In genomic region chr9:20189871-20190270, GRCh38 we compare ENCODE assay signal across 12 cellular contexts.
DNase-seq lines count a peak whose midpoint lies in the region; ATAC-seq and TF ChIP-seq lines count a peak whose summit lies in the region.
"Had no signal": no experiment of that assay in that cellular context is flagged by ENCODE, and none has a peak within 500 bp of the region (broad histone marks: within the 10 kb centered on the region; RNA-seq: fewer than 3 reads in every experiment).

No MANE protein-coding gene starts in this region.

- peak; percentile 88 for ATAC-seq in WTC11
- no peak for ATAC-seq in left ventricle myocardium superior

- H3K23ac ChIP-seq in mesenchymal stem cell (ENCODE audit: low read length in 2 of 2): no peak overlapping the region

- H2AK5ac ChIP-seq in mesenchymal stem cell (ENCODE audit: low read length, severe bottlenecking): no peak overlapping the region

- peaks cover 11% of the 10 kb centered on the region; the same call in 1 of the 2 replicates for H3K4me1 ChIP-seq in HUES64 (ENCODE audit: insufficient read depth, low read length)
- peaks cover 2% of the 10 kb centered on the region for H3K4me1 ChIP-seq in mesenchymal stem cell (ENCODE audit: control insufficient read depth, insufficient read depth, low read depth, low read length)

- H3K18ac ChIP-seq in mesenchymal stem cell (ENCODE audit: low read depth in 1 of 2, low read length in 2 of 2): no peak overlapping the region

- H4K91ac ChIP-seq in mesenchymal stem cell (ENCODE audit: low read length): no peak overlapping the region

- no peak overlapping the region for H3K4ac ChIP-seq in mesenchymal stem cell (ENCODE audit: low read depth in 1 of 2, low read length in 2 of 2)

- H3K36me3 ChIP-seq in HUES64 (ENCODE audit: insufficient read depth, low read length): no peaks in the 10 kb centered on the region
- H3K36me3 ChIP-seq in mesenchymal stem cell (ENCODE audit: control insufficient read depth in 1 of 2, insufficient read depth in 2 of 2, low read depth in 1 of 2, low read length in 2 of 2): no peaks in the 10 kb centered on the region

- H3K79me1 ChIP-seq in mesenchymal stem cell (replicated peaks; ENCODE audit: low read length, poor library complexity, severe bottlenecking): no peaks in the 10 kb centered on the region

- H4K8ac ChIP-seq in mesenchymal stem cell (ENCODE audit: low read length): no peak overlapping the region

- no peak for TF ChIP-seq CTCF in WTC11 (IDR thresholded peaks at IDR 0.05)
- no peak for TF ChIP-seq CTCF in GM13976 (IDR thresholded peaks at IDR 0.05; ENCODE audit: borderline replicate concordance, control extremely low read depth, extremely low read depth, insufficient read depth, missing control alignments)

- H3K14ac ChIP-seq in mesenchymal stem cell (ENCODE audit: low read length in 2 of 2): no peak overlapping the region

- H3K27ac ChIP-seq in HUES64 (ENCODE audit: low read depth, low read length) (peak overlapping the region; percentile 9; the same call in 1 of the 2 replicates), mesenchymal stem cell (ENCODE audit: low read length, poor library complexity, severe bottlenecking) (no peak overlapping the region)

- peaks cover 3% of the 10 kb centered on the region; the same call in 1 of the 2 replicates for H3K36me3 Mint-ChIP-seq in WTC11
- H3K36me3 Mint-ChIP-seq: IgD-negative memory B cell had no signal

- H3K27ac Mint-ChIP-seq in WTC11: no peak overlapping the region
- H3K27ac Mint-ChIP-seq: IgD-negative memory B cell had no signal

- POLR2A ChIA-PET in WTC11 (lab: Charles Lee): no interaction called here

- H3K27me3 ChIP-seq in HUES64 (ENCODE audit: insufficient read depth, low read length) (no peaks in the 10 kb centered on the region), mesenchymal stem cell (ENCODE audit: control insufficient read depth in 1 of 2, insufficient read depth in 1 of 2, low read length in 2 of 2) (peaks cover 0 to 46% of the 10 kb centered on the region in 2 experiments)

- H3K9me3 ChIP-seq in HUES64 (ENCODE audit: insufficient read depth, low read depth, low read length) (no peaks in the 10 kb centered on the region), mesenchymal stem cell (ENCODE audit: control insufficient read depth, low read length) (no peaks in the 10 kb centered on the region)

- intact Hi-C loops in left ventricle myocardium superior (cut with micrococcal nuclease): no loop called here

- in situ Hi-C loops in G401 (cut with HindIII; ENCODE audit: low sequenced_read_pairs) (no loop called here), GM13976 (cut with MboI; ENCODE audit: low sequenced_read_pairs, unreplicated experiment) (no loop called here)

- no peak overlapping the region for H2AFZ ChIP-seq in mesenchymal stem cell (ENCODE audit: low read depth, low read length)

- peak; percentile 64 for DNase-seq in G401 (ENCODE audit: low spot score)
- DNase-seq in WTC11 (ENCODE audit: low spot score): peak; percentile 47
- DNase-seq in mesenchymal stem cell: no peak
- no peak for DNase-seq in GM13976 (ENCODE audit: low spot score)
- DNase-seq in NCI-H1694 treated with DMSO at 0.1 percent for 48 hours (lab: John Stamatoyannopoulos, UW): no peak
- DNase-seq in left ventricle myocardium superior: no peak
- DNase-seq in stimulated activated CD4-positive, alpha-beta T cell treated with anti-CD3 and anti-CD28 coated beads, Interleukin-2, amount 100 ng/mL, for 24 hours: no peak
- DNase-seq: DMS79, GF-D8, NCI-H1436 treated with DMSO at 0.1 percent for 48 hours had no signal

- no peak overlapping the region for H3K4me3 Mint-ChIP-seq in WTC11
- H3K4me3 Mint-ChIP-seq: IgD-negative memory B cell had no signal

- no peak overlapping the region for H2BK5ac ChIP-seq in mesenchymal stem cell (ENCODE audit: low read depth, low read length, poor library complexity, severe bottlenecking)

- H3K4me1 Mint-ChIP-seq in WTC11: peaks cover 13% of the 10 kb centered on the region

- peaks cover 19% of the 10 kb centered on the region for H3K9me3 Mint-ChIP-seq in WTC11

- H2BK120ac ChIP-seq in mesenchymal stem cell (ENCODE audit: low read depth, low read length): no peak overlapping the region

- H2BK15ac ChIP-seq in mesenchymal stem cell (ENCODE audit: low read depth, poor library complexity, severe bottlenecking): peak overlapping the region; percentile 1

- no peaks in the 10 kb centered on the region for H3K27me3 Mint-ChIP-seq in WTC11 (ENCODE audit: low read depth)
- H3K27me3 Mint-ChIP-seq: IgD-negative memory B cell had no signal

- H2BK12ac ChIP-seq in mesenchymal stem cell (ENCODE audit: low read length in 2 of 2): no peak overlapping the region

- no peak overlapping the region for H3K4me2 ChIP-seq in mesenchymal stem cell (ENCODE audit: low read length, poor library complexity, severe bottlenecking)

- H3K4me3 ChIP-seq in HUES64 (ENCODE audit: low read length): no peak overlapping the region
- no peak overlapping the region for H3K4me3 ChIP-seq in mesenchymal stem cell (ENCODE audit: insufficient read depth in 1 of 2, low read depth in 1 of 2, low read length in 2 of 2)

- WGBS in HUES64: 57% methylated on average over 4 of the region's 4 CpGs
- 65% methylated on average over 4 of the region's 4 CpGs for WGBS in mesenchymal stem cell

- H3K9ac ChIP-seq in HUES64 (ENCODE audit: low read depth, low read length): no peak overlapping the region
- H3K9ac ChIP-seq in mesenchymal stem cell (ENCODE audit: low read length): no peak overlapping the region

- CTCF ChIA-PET in WTC11 (lab: Charles Lee): interaction anchor here (1.0 to 2.0 kb wide), 4 partner anchors 8 to 921 kb away, joined by 3 to 9 read pairs (median 4); no protein-coding TSS in a partner anchor

TF ChIP-seq in WTC11, 78 proteins besides CTCF, POLR2A, EP300 and RAD21:
- TF ChIP-seq ERG (CRISPR knock-in tag; IDR thresholded peaks at IDR 0.05): no peak
- 0 out of 2 replicates have a peak, but pooled peaks have one; percentile 32 for TF ChIP-seq ETV6 (CRISPR knock-in tag; IDR thresholded peaks at IDR 0.05)

Comparison
In these comparisons a context has a peak if more than half of its experiments do, and no peak if none do; other contexts are left out.
1. DNase-seq: peak in G401 (single experiment) and WTC11 (single experiment); none in mesenchymal stem cell (single experiment), GM13976 (single experiment), NCI-H1694 treated with DMSO at 0.1 percent for 48 hours (single experiment), left ventricle myocardium superior (single experiment) and stimulated activated CD4-positive, alpha-beta T cell treated with anti-CD3 and anti-CD28 coated beads, Interleukin-2, amount 100 ng/mL, for 24 hours (0 of 2).